8 cellular contexts compared by ENCODE assay signal in the genomic region with DNA sequence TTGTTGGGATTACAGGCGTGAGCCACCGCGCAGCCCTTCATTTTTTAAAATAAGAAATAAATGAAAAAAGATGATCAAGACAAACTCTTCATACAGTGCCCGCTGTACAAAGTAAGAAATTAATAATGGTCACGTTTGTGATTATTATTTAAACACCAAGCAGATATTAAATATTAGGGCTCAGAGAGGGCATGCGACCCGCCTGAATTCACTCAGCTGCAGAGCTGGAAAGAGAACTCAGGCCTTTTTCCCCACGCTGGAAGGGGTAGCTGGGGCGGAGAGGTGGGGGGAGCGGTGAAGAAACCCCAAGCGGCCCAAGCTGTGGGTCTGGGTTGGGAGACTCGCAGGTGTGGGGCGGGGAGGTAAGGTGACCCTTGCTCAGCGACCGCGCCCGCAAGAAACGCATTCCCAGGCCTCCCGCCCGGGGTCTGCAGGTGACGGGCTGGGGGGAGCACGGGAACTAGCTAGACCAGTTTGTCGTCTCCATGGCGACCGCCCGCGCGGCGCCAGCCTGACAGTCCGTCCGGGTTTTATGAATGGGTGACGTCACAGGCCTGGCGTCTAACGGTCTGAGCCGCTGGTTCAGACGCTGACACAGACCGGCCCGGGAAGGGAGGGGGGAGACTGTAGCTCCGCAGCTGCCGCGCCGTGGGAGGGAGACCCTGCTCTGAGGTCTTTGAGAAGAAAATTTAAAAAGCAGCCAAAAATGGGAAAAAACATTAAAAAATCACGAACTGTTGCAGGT. TPM values are rescaled to one million over a fixed set of nuclear protein-coding genes. Genes with fewer than 3 reads are reported as not detected.
DNase-seq lines count a peak whose midpoint lies in the region; ATAC-seq and TF ChIP-seq lines count a peak whose summit lies in the region.

No MANE protein-coding gene starts in this region.

- peak; percentile 50 for ATAC-seq in GM21825 (IDR thresholded peaks at IDR 0.05; ENCODE audit: unreplicated experiment)

- no peak for TF ChIP-seq CTCF in neutrophil (IDR thresholded peaks at IDR 0.05)

- in situ Hi-C loops in Caki2 (cut with HindIII; ENCODE audit: low pct_unique_long_range_greater_than_20kb, low sequenced_read_pairs) = no loop called here

- H3K4me1 ChIP-seq in neutrophil (ENCODE audit: control insufficient read depth in 1 of 2, insufficient read depth in 1 of 2, low read depth in 1 of 2, low read length in 1 of 2) (peaks cover 49 to 50% of the 10 kb centered on the region in 2 experiments), stomach smooth muscle (ENCODE audit: control insufficient read depth, insufficient read depth, low read length) (peaks cover 47% of the 10 kb centered on the region)

- H3K9ac ChIP-seq in SK-N-MC (ENCODE audit: insufficient read length) = peak overlapping the region; percentile 95
- H3K9ac ChIP-seq in stomach smooth muscle (ENCODE audit: low read length in 2 of 2) = peak overlapping the region; percentile 86 to 91

- H3K27ac ChIP-seq in SK-N-MC = peak overlapping the region; percentile 100
- peak overlapping the region; percentile 25 for H3K27ac ChIP-seq in neutrophil
- H3K27ac ChIP-seq in stomach smooth muscle (ENCODE audit: low read length) = peak overlapping the region; percentile 93

- H3K4me3 ChIP-seq in SK-N-MC (peak overlapping the region; percentile 100), neutrophil (ENCODE audit: low read depth in 1 of 2, low read length in 1 of 2) (peak overlapping the region; percentile 78 to 84), stomach smooth muscle (ENCODE audit: low read length in 2 of 2) (peak overlapping the region; percentile 87 to 92)

- DNase-seq in Caki2 (ENCODE audit: low read depth) = peak; percentile 99
- DNase-seq in NCI-H1105 (lab: John Stamatoyannopoulos, UW) = peak; percentile 99
- peak; percentile 87 for DNase-seq in SK-N-MC (ENCODE audit: low read depth, low spot score)
- DNase-seq in activated naive CD4-positive, alpha-beta T cell treated with anti-CD3 and anti-CD28 coated beads, Interleukin-2, amount 50 U/mL, for 16 hours = peak; percentile 51
- peak; percentile 96 for DNase-seq in globus pallidus (ENCODE audit: low spot score)

- H3K36me3 ChIP-seq in SK-N-MC (ENCODE audit: insufficient read depth, low read length) (peaks cover 7% of the 10 kb centered on the region), neutrophil (no peaks in the 10 kb centered on the region), stomach smooth muscle (ENCODE audit: control insufficient read depth in 2 of 2, insufficient read depth in 2 of 2, low read length in 2 of 2) (no peaks in the 10 kb centered on the region)

- H3K9me3 ChIP-seq in SK-N-MC (ENCODE audit: low read depth, low read length) (no peaks in the 10 kb centered on the region), neutrophil (no peaks in the 10 kb centered on the region), stomach smooth muscle (ENCODE audit: control insufficient read depth in 2 of 2, low read length in 2 of 2) (no peaks in the 10 kb centered on the region)

- H3K27me3 ChIP-seq in neutrophil = peaks cover 45% of the 10 kb centered on the region
- no peaks in the 10 kb centered on the region for H3K27me3 ChIP-seq in stomach smooth muscle (ENCODE audit: control insufficient read depth in 1 of 2, insufficient read depth in 2 of 2, low read length in 2 of 2)

RNA-seq across cellular contexts. Expression of a gene that starts 1.1 kb away (rescaled TPM):
- 1,473 and 1,479 TPM in 2 replicates for total RNA-seq in Caki2 (2014; rRNA removed; shearing (Covaris generic); ENCODE audit: low replicate concordance)

RNA-seq across cellular contexts. Expression of a gene that starts 33.7 kb away (rescaled TPM):
- total RNA-seq in Caki2 (2014; rRNA removed; shearing (Covaris generic); ENCODE audit: low replicate concordance) = not detected in 2 replicates

Comparison
In these comparisons a context has a peak if more than half of its experiments do, and no peak if none do; other contexts are left out.
1. Peak in every context shown above with its lines: DNase-seq, ATAC-seq, H3K4me3 ChIP-seq and H3K27ac ChIP-seq.
2. H3K27ac ChIP-seq: peak in every context shown above with its lines; median percentile 100 in SK-N-MC; 93 in stomach smooth muscle; 25 in neutrophil.